In the genomic region with DNA sequence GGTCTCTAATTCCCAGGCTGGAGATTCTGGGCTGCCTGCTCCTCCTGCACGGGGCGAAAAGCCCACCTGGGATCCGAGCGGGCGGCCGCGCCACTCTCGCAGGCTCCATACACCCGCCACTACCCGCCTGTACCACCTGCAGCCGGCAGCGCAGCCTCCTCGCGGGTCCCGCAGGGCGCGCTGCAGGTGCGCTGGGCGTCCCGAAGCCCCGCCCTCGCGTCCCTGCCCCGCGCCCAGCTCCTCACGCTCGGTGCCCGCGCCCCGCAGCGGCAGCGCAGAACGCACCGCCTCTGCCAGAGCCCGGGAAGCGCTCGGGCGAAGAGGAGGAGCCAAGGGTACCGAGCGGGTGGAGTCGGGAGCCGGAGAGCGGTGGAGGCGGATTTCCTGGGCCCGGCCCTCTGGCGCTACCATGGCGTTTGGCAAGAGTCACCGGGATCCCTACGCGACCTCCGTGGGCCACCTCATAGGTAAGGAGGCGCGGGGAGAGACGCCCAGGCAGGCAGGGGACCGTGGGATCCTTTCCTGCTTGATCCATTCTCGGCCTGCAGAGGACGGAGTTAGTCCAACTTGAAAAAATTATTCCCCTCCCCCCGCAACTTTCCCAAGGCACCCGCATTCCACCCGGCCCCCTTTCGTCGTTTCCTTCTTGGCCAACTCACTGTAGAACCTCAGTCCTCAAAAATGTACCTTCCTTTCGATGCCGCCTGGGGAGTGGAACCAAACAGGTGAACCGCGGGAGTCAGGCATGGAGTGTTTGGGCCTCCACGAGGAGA, we compare ENCODE assay signal across 1 cellular context.
TF ChIP-seq lines count a peak whose summit lies in the region.

A gene with protein sequence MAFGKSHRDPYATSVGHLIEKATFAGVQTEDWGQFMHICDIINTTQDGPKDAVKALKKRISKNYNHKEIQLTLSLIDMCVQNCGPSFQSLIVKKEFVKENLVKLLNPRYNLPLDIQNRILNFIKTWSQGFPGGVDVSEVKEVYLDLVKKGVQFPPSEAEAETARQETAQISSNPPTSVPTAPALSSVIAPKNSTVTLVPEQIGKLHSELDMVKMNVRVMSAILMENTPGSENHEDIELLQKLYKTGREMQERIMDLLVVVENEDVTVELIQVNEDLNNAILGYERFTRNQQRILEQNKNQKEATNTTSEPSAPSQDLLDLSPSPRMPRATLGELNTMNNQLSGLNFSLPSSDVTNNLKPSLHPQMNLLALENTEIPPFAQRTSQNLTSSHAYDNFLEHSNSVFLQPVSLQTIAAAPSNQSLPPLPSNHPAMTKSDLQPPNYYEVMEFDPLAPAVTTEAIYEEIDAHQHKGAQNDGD (plus strand): TSS at position 396 of the 773 bp plus-strand sequence. CDS start 14 bp downstream, at position 410.

TF ChIP-seq in H1, 55 proteins besides CTCF, POLR2A, EP300 and RAD21 (continued from another document):
- TF ChIP-seq GABPA (IDR thresholded peaks at IDR 0.05; ENCODE audit: borderline replicate concordance, insufficient read depth, low read length), result no peak
- TF ChIP-seq FOSL1 (IDR thresholded peaks at IDR 0.05; ENCODE audit: insufficient read depth, low read depth, low read length), result no peak
- TF ChIP-seq CHD2 (IDR thresholded peaks at IDR 0.05; ENCODE audit: low read length), result no peak
- no peak for TF ChIP-seq JUND (IDR thresholded peaks at IDR 0.05; ENCODE audit: low read length)
- TF ChIP-seq NRF1 (IDR thresholded peaks at IDR 0.05; ENCODE audit: low read depth, low read length), result no peak
